Comparison of ENCODE assay signal across 8 cellular contexts in genomic region chr11:108697872-108698473, GRCh38. TPM values are rescaled to one million over a fixed set of nuclear protein-coding genes. Genes with fewer than 3 reads are reported as not detected.
DNase-seq lines count a peak whose midpoint lies in the region; ATAC-seq and TF ChIP-seq lines count a peak whose summit lies in the region.

No MANE protein-coding gene starts in this region.

- intact Hi-C loops in ascending aorta (cut with DNase I), result loop anchor here (2.0 to 10.0 kb wide), 2 partner anchors 173 to 1247 kb away; no protein-coding TSS in a partner anchor

- H3K27ac ChIP-seq in ascending aorta (no peak overlapping the region), skin epidermis (peak overlapping the region in 12 of 21 experiments; percentile 2 to 73 (median 57))

- no peaks in the 10 kb centered on the region for H3K27me3 ChIP-seq in ascending aorta

- no peak for TF ChIP-seq EP300 in Ishikawa (IDR thresholded peaks at IDR 0.05; ENCODE audit: borderline replicate concordance)

- peak; percentile 79 for DNase-seq in SIG-M5 treated with dmso at 0.1 percent for 504 hours (lab: John Stamatoyannopoulos, UW; ENCODE audit: unreplicated experiment)
- DNase-seq in SIG-M5 (lab: John Stamatoyannopoulos, UW), result no peak
- DNase-seq in OCI-M1 (lab: John Stamatoyannopoulos, UW), result peak; percentile 95
- peak in 1 of 2 donors; percentile 68 for DNase-seq in ascending aorta (ENCODE audit: low spot score in 2 of 2)
- peak; percentile 3 to 89 for DNase-seq in hippocampal formation (lab: John Stamatoyannopoulos, UW)

- peak; percentile 90 for ATAC-seq in GM21723 (IDR thresholded peaks at IDR 0.05; ENCODE audit: unreplicated experiment)

- H3K4me3 ChIP-seq in ascending aorta, result no peak overlapping the region
- H3K4me3 ChIP-seq in skin epidermis, result no peak overlapping the region

- TF ChIP-seq RAD21 in Ishikawa (IDR thresholded peaks at IDR 0.05; ENCODE audit: low read depth), result peak; percentile 93

- no peaks in the 10 kb centered on the region for H3K4me1 ChIP-seq in ascending aorta

- H3K9me3 ChIP-seq in ascending aorta, result no peaks in the 10 kb centered on the region

- peak; percentile 60 to 89 (median 79) for TF ChIP-seq CTCF in ascending aorta (IDR thresholded peaks at IDR 0.05)

- H3K36me3 ChIP-seq in ascending aorta, result peaks cover 10 to 26% of the 10 kb centered on the region in 2 donors

TF ChIP-seq in Ishikawa, 13 proteins besides CTCF, POLR2A, EP300 and RAD21:
- TF ChIP-seq TAF1 (IDR thresholded peaks at IDR 0.05; ENCODE audit: low read depth) (no peak), YY1 (IDR thresholded peaks at IDR 0.05; ENCODE audit: low read depth) (no peak), TCF12 (IDR thresholded peaks at IDR 0.05; ENCODE audit: low read depth) (no peak), NFIC (IDR thresholded peaks at IDR 0.05) (no peak), FOXM1 (IDR thresholded peaks at IDR 0.05; ENCODE audit: borderline replicate concordance, low read depth) (no peak), CEBPB (IDR thresholded peaks at IDR 0.05) (no peak), USF1 (IDR thresholded peaks at IDR 0.05) (no peak), TEAD4 (IDR thresholded peaks at IDR 0.05) (no peak)
- TF ChIP-seq, protein P1, sequence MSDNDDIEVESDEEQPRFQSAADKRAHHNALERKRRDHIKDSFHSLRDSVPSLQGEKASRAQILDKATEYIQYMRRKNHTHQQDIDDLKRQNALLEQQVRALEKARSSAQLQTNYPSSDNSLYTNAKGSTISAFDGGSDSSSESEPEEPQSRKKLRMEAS (IDR thresholded peaks at IDR 0.05), result no peak

RNA-seq across cellular contexts. Expression of gene DDX10, which starts 33.1 kb away (rescaled TPM):
- 21.9 TPM for total RNA-seq in ascending aorta

Comparison
In these comparisons a context has a peak if more than half of its experiments do, and no peak if none do; other contexts are left out.
1. H3K27ac ChIP-seq: peak in skin epidermis (12 of 21); none in ascending aorta (0 of 2).